25 cellular contexts compared by ENCODE assay signal in the genomic region with DNA sequence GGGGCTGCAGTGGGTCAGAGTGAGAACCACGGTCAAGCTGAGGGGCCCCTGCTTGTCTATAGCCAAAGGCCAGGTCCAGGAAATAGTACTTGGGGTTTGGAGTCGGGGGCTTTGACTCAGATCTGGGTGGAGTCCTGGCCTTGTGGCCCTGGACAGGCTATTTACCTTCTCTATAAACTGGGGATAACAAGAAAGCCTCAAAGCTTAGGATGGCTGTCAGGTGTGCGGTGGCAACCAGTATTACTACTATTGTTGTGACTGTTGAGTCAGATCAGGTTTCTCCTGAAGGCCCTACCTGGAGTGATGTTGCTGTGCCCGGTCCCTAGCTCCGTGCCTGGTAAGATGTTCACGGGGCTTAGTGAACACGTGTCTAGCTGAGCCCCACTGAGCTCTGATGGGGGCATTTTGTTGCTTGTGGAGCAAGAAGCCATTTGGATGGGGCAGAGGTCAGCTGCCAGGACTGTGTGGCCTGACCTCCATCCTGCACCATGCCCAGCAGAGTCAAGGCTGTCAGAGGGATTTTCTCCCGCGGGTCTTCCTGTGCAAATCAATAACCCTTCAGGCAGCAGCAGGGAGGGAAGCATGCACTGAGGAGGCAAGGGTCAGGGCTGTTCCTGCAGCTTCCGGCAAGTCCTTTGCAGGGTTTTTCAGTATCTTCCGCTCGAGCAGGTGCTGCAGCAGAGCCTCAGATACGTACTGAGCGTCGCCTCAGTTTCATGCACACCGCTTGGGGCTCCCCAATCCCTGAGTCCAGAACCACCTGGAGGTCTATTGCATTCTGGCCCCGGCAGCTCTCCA.
A peak's percentile ranks its signal among the peaks of the same experiment; 100 is the strongest.
DNase-seq lines count a peak whose midpoint lies in the region; FAIRE-seq and TF ChIP-seq lines count a peak whose summit lies in the region.
"Had no signal": no experiment of that assay in that cellular context is flagged by ENCODE, and none has a peak within 500 bp of the region (broad histone marks: within the 10 kb centered on the region; RNA-seq: fewer than 3 reads in every experiment).

No MANE protein-coding gene starts in this region.

- CTCF ChIA-PET in MCF 10A (lab: Yijun Ruan, JAX) = interaction anchor here (0.6 to 0.9 kb wide), 2 partner anchors 88 to 1444 kb away, joined by 3 to 7 read pairs; no protein-coding TSS in a partner anchor

- H3K27me3 Mint-ChIP-seq in MCF 10A (ENCODE audit: insufficient read depth, unreplicated experiment) = no peaks in the 10 kb centered on the region

- no peak overlapping the region for H3K27ac Mint-ChIP-seq in MCF 10A (ENCODE audit: low read depth, unreplicated experiment)
- H3K27ac Mint-ChIP-seq: activated B cell treated with CpG ODN at 0.5 μM for 24 hours; CD4-positive, alpha-beta T cell; dendritic cell treated with granulocyte-macrophage colony-stimulating factor and Interleukin-4, amounts not matched to agents 40 ng/mL and 50 ng/mL, for 4 days; mesothelial cell of epicardium; naive thymus-derived CD4-positive, alpha-beta T cell had no signal

- H3K36me3 Mint-ChIP-seq in MCF 10A (ENCODE audit: insufficient read depth, unreplicated experiment) = no peaks in the 10 kb centered on the region
- H3K36me3 Mint-ChIP-seq: mesothelial cell of epicardium; naive thymus-derived CD4-positive, alpha-beta T cell had no signal

- H3K27me3 ChIP-seq in bronchial epithelial cell (ENCODE audit: control insufficient read depth, insufficient read depth, low read length) = peaks cover 3% of the 10 kb centered on the region
- H3K27me3 ChIP-seq: tibial nerve had no signal

- no peaks in the 10 kb centered on the region for H3K4me1 Mint-ChIP-seq in MCF 10A (ENCODE audit: insufficient read depth, unreplicated experiment)
- H3K4me1 Mint-ChIP-seq: activated B cell treated with CpG ODN at 0.5 μM for 24 hours; central memory CD8-positive, alpha-beta T cell had no signal

- POLR2A ChIA-PET in MCF 10A (lab: Yijun Ruan, JAX) = no interaction called here

- no peaks in the 10 kb centered on the region for H3K36me3 ChIP-seq in bronchial epithelial cell (ENCODE audit: control insufficient read depth, insufficient read depth, low read length)
- H3K36me3 ChIP-seq: HAP-1, SJCRH30, tibial nerve had no signal

- no TSS peak for BruUV-seq in MCF 10A (replicated peaks; lab: Mats Ljungman, UMichigan)

- H3K9me3 Mint-ChIP-seq in MCF 10A (ENCODE audit: unreplicated experiment) = no peaks in the 10 kb centered on the region
- H3K9me3 Mint-ChIP-seq: activated B cell treated with CpG ODN at 0.5 μM for 24 hours; activated T-cell treated with anti-CD3 and anti-CD28 coated beads, Interleukin-2, amount 50 U/mL, for 4 hours; CD4-positive, alpha-beta T cell; central memory CD8-positive, alpha-beta T cell; dendritic cell treated with granulocyte-macrophage colony-stimulating factor and Interleukin-4, amounts not matched to agents 40 ng/mL and 50 ng/mL, for 4 days; mesothelial cell of epicardium; naive thymus-derived CD4-positive, alpha-beta T cell had no signal

- peak; percentile 4 for DNase-seq in NCI-H2107 treated with DMSO at 0.1 percent for 48 hours (lab: John Stamatoyannopoulos, UW; ENCODE audit: unreplicated experiment)
- no peak for DNase-seq in NCI-H2107 (lab: John Stamatoyannopoulos, UW)
- peak; percentile 13 for DNase-seq in NCI-H128 (lab: John Stamatoyannopoulos, UW; ENCODE audit: unreplicated experiment)
- peak; percentile 47 for DNase-seq in bronchial epithelial cell (ENCODE audit: low read depth)
- DNase-seq in retina = peak; percentile 66
- DNase-seq in MCF 10A (ENCODE audit: unreplicated experiment) = no peak
- DNase-seq in putamen (ENCODE audit: low spot score) = no peak
- DNase-seq in iPS-NIHi11 (ENCODE audit: low spot score) = no peak
- DNase-seq: activated B cell treated with CpG ODN at 0.5 μM for 24 hours; activated CD4-positive, alpha-beta T cell treated with anti-CD3 and anti-CD28 coated beads, Interleukin-2, amount 50 U/mL, for 1 hour; activated gamma-delta T cell treated with Interleukin-2 at 50 U/mL for 16 hours; activated T-cell treated with anti-CD3 and anti-CD28 coated beads, Interleukin-2, amount 50 U/mL, for 4 hours; CD4-positive, alpha-beta T cell; IMR-90; naive thymus-derived CD4-positive, alpha-beta T cell; NCI-H446; nucleus accumbens; SJCRH30 had no signal

- H3K4me3 Mint-ChIP-seq in MCF 10A (ENCODE audit: unreplicated experiment) = no peak overlapping the region
- H3K4me3 Mint-ChIP-seq: activated B cell treated with CpG ODN at 0.5 μM for 24 hours; activated T-cell treated with anti-CD3 and anti-CD28 coated beads, Interleukin-2, amount 50 U/mL, for 4 hours; CD4-positive, alpha-beta T cell; central memory CD8-positive, alpha-beta T cell; dendritic cell treated with granulocyte-macrophage colony-stimulating factor and Interleukin-4, amounts not matched to agents 40 ng/mL and 50 ng/mL, for 4 days; mesothelial cell of epicardium; naive thymus-derived CD4-positive, alpha-beta T cell had no signal

- intact Hi-C loops in MCF 10A (cut with micrococcal nuclease) = no loop called here

- no peak for FAIRE-seq in bronchial epithelial cell (lab: Jason Lieb, UNC)
- FAIRE-seq: A204.1, islet of Langerhans had no signal

- H3K4me3 ChIP-seq in bronchial epithelial cell (ENCODE audit: low read depth, low read length) = no peak overlapping the region
- H3K4me3 ChIP-seq: HAP-1, SJCRH30, tibial nerve had no signal

- TF ChIP-seq CTCF in bronchial epithelial cell (IDR thresholded peaks at IDR 0.05; ENCODE audit: insufficient read depth, low read length, severe bottlenecking) (no peak), MCF 10A (IDR thresholded peaks at IDR 0.05; ENCODE audit: unreplicated experiment) (no peak)

Comparison
In these comparisons a context has a peak if more than half of its experiments do, and no peak if none do; other contexts are left out.
1. DNase-seq: peak in NCI-H2107 treated with DMSO at 0.1 percent for 48 hours (single experiment), NCI-H128 (single experiment), bronchial epithelial cell (single experiment) and retina (single experiment); none in NCI-H2107 (single experiment), MCF 10A (single experiment), putamen (single experiment) and iPS-NIHi11 (single experiment).